Comparison of ENCODE assay signal across 25 cellular contexts in the genomic region with DNA sequence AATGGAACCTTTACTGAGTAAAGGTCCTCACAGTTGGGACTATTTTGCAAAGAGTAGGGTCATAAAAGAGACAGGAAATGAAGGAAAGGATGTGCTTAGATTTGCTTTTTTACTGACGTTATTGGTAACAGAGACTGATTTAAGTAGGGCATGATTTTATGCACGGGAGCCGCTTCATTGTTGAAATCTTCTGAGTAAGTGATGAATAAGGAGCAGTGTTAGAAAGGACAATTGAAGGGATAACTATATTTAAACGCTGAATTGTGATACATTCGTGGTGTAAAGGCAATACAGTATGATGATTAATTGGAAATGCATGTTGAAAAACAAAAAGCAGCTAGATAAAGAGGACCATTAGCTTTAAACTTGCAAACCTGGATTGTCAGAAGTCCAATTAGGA.
"Had no signal": no experiment of that assay in that cellular context is flagged by ENCODE, and none has a peak within 500 bp of the region (broad histone marks: within the 10 kb centered on the region; RNA-seq: fewer than 3 reads in every experiment).

No MANE protein-coding gene starts in this region.

- H3K27ac Mint-ChIP-seq: activated B cell treated with CpG ODN at 0.5 μM for 24 hours; activated CD4-positive, alpha-beta T cell treated with anti-CD3 and anti-CD28 coated beads for 36 hours; activated CD8-positive, alpha-beta memory T cell treated with anti-CD3 and anti-CD28 coated beads, Interleukin-2, amount 10 ng/mL, durations not matched to agents 7 days and 5 days; activated CD8-positive, alpha-beta T cell treated with anti-CD3 and anti-CD28 coated beads, Interleukin-2, amount 10 ng/mL, durations not matched to agents 7 days and 5 days; activated naive CD8-positive, alpha-beta T cell; activated T-cell treated with anti-CD3 and anti-CD28 coated beads, Interleukin-2, amount 50 U/mL, for 72 hours; dendritic cell treated with granulocyte-macrophage colony-stimulating factor and Interleukin-4, amounts not matched to agents 40 ng/mL and 50 ng/mL, for 4 days; natural killer cell treated with Interleukin-12 subunit alpha and Interleukin-12 subunit beta and Interleukin-15 and Interleukin-18, amount 100 ng/mL, for 72 hours; stimulated activated effector memory CD8-positive, alpha-beta T cell treated with anti-CD3 and anti-CD28 coated beads, Interleukin-12 subunit alpha, Interleukin-12 subunit beta, amount 100 ng/mL, for 72 hours; stimulated activated naive CD8-positive, alpha-beta T cell treated with anti-CD3 and anti-CD28 coated beads, Interleukin-15, Interleukin-2, amounts not matched to agents 100 ng/mL and 50 ng/mL, for 24 hours had no signal

- H3K27ac ChIP-seq: left ventricle myocardium inferior, thoracic aorta had no signal

- H3K4me1 ChIP-seq: left ventricle myocardium inferior had no signal

- H3K9me3 Mint-ChIP-seq: activated B cell treated with CpG ODN at 0.5 μM for 24 hours; dendritic cell treated with granulocyte-macrophage colony-stimulating factor and Interleukin-4, amounts not matched to agents 40 ng/mL and 50 ng/mL, for 4 days; endodermal cell had no signal

- H3K36me3 Mint-ChIP-seq: activated CD8-positive, alpha-beta memory T cell treated with anti-CD3 and anti-CD28 coated beads, Interleukin-2, amount 10 ng/mL, durations not matched to agents 7 days and 5 days; activated naive CD8-positive, alpha-beta T cell; natural killer cell treated with Interleukin-12 subunit alpha and Interleukin-12 subunit beta and Interleukin-15 and Interleukin-18, amount 100 ng/mL, for 72 hours; stimulated activated effector memory CD8-positive, alpha-beta T cell treated with anti-CD3 and anti-CD28 coated beads, Interleukin-12 subunit alpha, Interleukin-12 subunit beta, amount 100 ng/mL, for 72 hours had no signal

- H3K4me1 Mint-ChIP-seq: activated B cell treated with CpG ODN at 0.5 μM for 24 hours; activated CD4-positive, alpha-beta T cell treated with anti-CD3 and anti-CD28 coated beads for 36 hours; activated CD8-positive, alpha-beta memory T cell treated with anti-CD3 and anti-CD28 coated beads, Interleukin-2, amount 10 ng/mL, durations not matched to agents 7 days and 5 days; endodermal cell; stimulated activated effector memory CD8-positive, alpha-beta T cell treated with anti-CD3 and anti-CD28 coated beads, Interleukin-12 subunit alpha, Interleukin-12 subunit beta, amount 100 ng/mL, for 72 hours had no signal

- H3K4me3 Mint-ChIP-seq: activated B cell treated with CpG ODN at 0.5 μM for 24 hours; activated CD4-positive, alpha-beta T cell treated with anti-CD3 and anti-CD28 coated beads for 36 hours; activated CD8-positive, alpha-beta memory T cell treated with anti-CD3 and anti-CD28 coated beads, Interleukin-2, amount 10 ng/mL, durations not matched to agents 7 days and 5 days; activated CD8-positive, alpha-beta T cell treated with anti-CD3 and anti-CD28 coated beads, Interleukin-2, amount 10 ng/mL, durations not matched to agents 7 days and 5 days; activated naive CD8-positive, alpha-beta T cell; activated T-cell treated with anti-CD3 and anti-CD28 coated beads, Interleukin-2, amount 50 U/mL, for 72 hours; dendritic cell treated with granulocyte-macrophage colony-stimulating factor and Interleukin-4, amounts not matched to agents 40 ng/mL and 50 ng/mL, for 4 days; endodermal cell; natural killer cell treated with Interleukin-12 subunit alpha and Interleukin-12 subunit beta and Interleukin-15 and Interleukin-18, amount 100 ng/mL, for 72 hours; stimulated activated effector memory CD8-positive, alpha-beta T cell treated with anti-CD3 and anti-CD28 coated beads, Interleukin-12 subunit alpha, Interleukin-12 subunit beta, amount 100 ng/mL, for 72 hours; stimulated activated naive CD8-positive, alpha-beta T cell treated with anti-CD3 and anti-CD28 coated beads, Interleukin-15, Interleukin-2, amounts not matched to agents 100 ng/mL and 50 ng/mL, for 24 hours had no signal

- DNase-seq: activated B cell treated with CpG ODN at 0.5 μM for 24 hours; activated CD4-positive, alpha-beta T cell treated with anti-CD3 and anti-CD28 coated beads for 36 hours; activated CD8-positive, alpha-beta memory T cell treated with anti-CD3 and anti-CD28 coated beads, Interleukin-2, amount 10 ng/mL, durations not matched to agents 7 days and 5 days; activated CD8-positive, alpha-beta T cell treated with anti-CD3 and anti-CD28 coated beads, Interleukin-2, amount 10 ng/mL, durations not matched to agents 7 days and 5 days; activated naive CD4-positive, alpha-beta T cell treated with Interleukin-2 at 50 U/mL for 16 hours; activated T-cell treated with anti-CD3 and anti-CD28 coated beads for 4 hours; activated T-cell treated with anti-CD3 and anti-CD28 coated beads, Interleukin-2, amount 50 U/mL, for 72 hours; aorta; central memory CD4-positive, alpha-beta T cell; endodermal cell; foreskin fibroblast; left ventricle myocardium inferior; mucosa of descending colon; retina; small intestine; stimulated activated CD4-positive, alpha-beta T cell treated with anti-CD3 and anti-CD28 coated beads, Interleukin-4, amount 100 ng/mL, for 24 hours; T-helper 2 cell; trophoblast cell had no signal

- H3K36me3 ChIP-seq: left ventricle myocardium inferior, thoracic aorta had no signal

- H3K27me3 Mint-ChIP-seq: activated B cell treated with CpG ODN at 0.5 μM for 24 hours; activated CD4-positive, alpha-beta T cell treated with anti-CD3 and anti-CD28 coated beads for 36 hours; activated CD8-positive, alpha-beta memory T cell treated with anti-CD3 and anti-CD28 coated beads, Interleukin-2, amount 10 ng/mL, durations not matched to agents 7 days and 5 days; activated naive CD8-positive, alpha-beta T cell; dendritic cell treated with granulocyte-macrophage colony-stimulating factor and Interleukin-4, amounts not matched to agents 40 ng/mL and 50 ng/mL, for 4 days; natural killer cell treated with Interleukin-12 subunit alpha and Interleukin-12 subunit beta and Interleukin-15 and Interleukin-18, amount 100 ng/mL, for 72 hours; stimulated activated naive CD8-positive, alpha-beta T cell treated with anti-CD3 and anti-CD28 coated beads, Interleukin-15, Interleukin-2, amounts not matched to agents 100 ng/mL and 50 ng/mL, for 24 hours had no signal

- H3K9me3 ChIP-seq: left ventricle myocardium inferior, mucosa of descending colon, thoracic aorta had no signal

- H3K4me3 ChIP-seq: left ventricle myocardium inferior, lung, mucosa of descending colon, thoracic aorta had no signal
